ENCODE assay signal across 8 cellular contexts in the genomic region with DNA sequence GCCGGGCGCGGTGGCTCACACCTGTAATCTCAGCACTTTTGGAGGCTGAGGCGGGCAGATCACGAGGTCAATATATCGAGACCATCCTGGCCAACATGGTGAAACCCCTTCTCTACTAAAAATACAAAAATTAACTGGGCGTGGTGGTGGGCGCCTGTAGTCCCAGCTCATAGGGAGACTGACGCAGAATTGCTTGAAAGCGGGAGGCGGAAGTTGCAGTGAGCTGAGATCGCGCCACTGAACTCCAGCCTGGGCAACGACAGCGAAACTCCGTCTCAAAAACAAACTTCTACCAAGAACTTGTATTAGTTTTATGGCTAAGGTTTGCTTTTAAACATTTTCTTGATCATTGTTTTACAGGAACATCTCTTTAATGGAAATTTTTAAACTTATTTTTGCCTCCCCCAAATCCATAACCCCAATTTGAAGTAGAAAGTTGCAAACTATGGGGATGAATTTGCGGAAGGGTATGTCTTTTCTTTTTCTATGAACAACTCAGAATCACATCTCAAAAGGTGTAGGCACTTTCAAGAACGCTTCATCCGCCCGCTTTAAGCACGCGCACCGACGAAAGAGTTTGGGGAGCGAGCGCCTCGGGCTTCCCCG. TPM values are rescaled to one million over a fixed set of nuclear protein-coding genes. Genes with fewer than 3 reads are reported as not detected.
DNase-seq lines count a peak whose midpoint lies in the region; ATAC-seq and TF ChIP-seq lines count a peak whose summit lies in the region.

No MANE protein-coding gene starts in this region.

- no CpG with 5 or more reads among the region's 28 CpGs for WGBS in iPS DF 6.9 (ENCODE audit: insufficient coverage, insufficient read length)

- H3K4me3 ChIP-seq in iPS DF 6.9 (ENCODE audit: low read length): peak overlapping the region; percentile 32; the same call in 1 of the 2 replicates

- H3K27ac ChIP-seq in iPS DF 6.9 (ENCODE audit: low read length): no peak overlapping the region

- no peak for ATAC-seq in activated T-helper 17 cell treated with anti-CD3 and anti-CD28 coated beads, Interleukin-2, amount 50 U/mL, for 72 hours (replicated peaks)
- ATAC-seq in stimulated activated memory B cell treated with anti-CD40 and anti-IgM and Interleukin-4, amounts not matched to agents 10 μg/mL and 1 μg/mL and 100 μg/mL, for 72 hours: no peak
- ATAC-seq in HG03432 (IDR thresholded peaks at IDR 0.05; ENCODE audit: unreplicated experiment): no peak

- H3K36me3 Mint-ChIP-seq in HFFc6 (ENCODE audit: low read depth): peaks cover 6% of the 10 kb centered on the region; the same call in 1 of the 2 replicates
- no peaks in the 10 kb centered on the region for H3K36me3 Mint-ChIP-seq in activated T-helper 17 cell treated with anti-CD3 and anti-CD28 coated beads, Interleukin-2, amount 50 U/mL, for 72 hours (ENCODE audit: low read depth)
- H3K36me3 Mint-ChIP-seq in stimulated activated memory B cell treated with anti-CD40 and anti-IgM and Interleukin-4, amounts not matched to agents 10 μg/mL and 1 μg/mL and 100 μg/mL, for 72 hours: no peaks in the 10 kb centered on the region

- peak overlapping the region; percentile 55; the same call in 1 of the 2 replicates for H3K27ac Mint-ChIP-seq in HFFc6
- H3K27ac Mint-ChIP-seq in activated T-helper 17 cell treated with anti-CD3 and anti-CD28 coated beads, Interleukin-2, amount 50 U/mL, for 72 hours: peak overlapping the region; percentile 85
- peak overlapping the region; percentile 89 for H3K27ac Mint-ChIP-seq in stimulated activated memory B cell treated with anti-CD40 and anti-IgM and Interleukin-4, amounts not matched to agents 10 μg/mL and 1 μg/mL and 100 μg/mL, for 72 hours

- H3K4me1 Mint-ChIP-seq in HFFc6 (ENCODE audit: low read depth): peaks cover 11% of the 10 kb centered on the region
- no peaks in the 10 kb centered on the region for H3K4me1 Mint-ChIP-seq in activated T-helper 17 cell treated with anti-CD3 and anti-CD28 coated beads, Interleukin-2, amount 50 U/mL, for 72 hours
- peaks cover 40% of the 10 kb centered on the region for H3K4me1 Mint-ChIP-seq in stimulated activated memory B cell treated with anti-CD40 and anti-IgM and Interleukin-4, amounts not matched to agents 10 μg/mL and 1 μg/mL and 100 μg/mL, for 72 hours

- DNase-seq in HFFc6 (no peak), iPS DF 6.9 (ENCODE audit: low read depth, low spot score) (no peak), inferior parietal cortex (ENCODE audit: extremely low spot score) (no peak), HuH-7 (ENCODE audit: low spot score) (no peak), iPS-NIHi11 (ENCODE audit: low spot score) (no peak)

- H3K36me3 ChIP-seq in iPS DF 6.9 (ENCODE audit: control insufficient read depth, insufficient read depth, low read length): no peaks in the 10 kb centered on the region

- H3K4me3 Mint-ChIP-seq in HFFc6: peak overlapping the region; percentile 57; the same call in 1 of the 2 replicates
- peak overlapping the region; percentile 67 for H3K4me3 Mint-ChIP-seq in activated T-helper 17 cell treated with anti-CD3 and anti-CD28 coated beads, Interleukin-2, amount 50 U/mL, for 72 hours
- H3K4me3 Mint-ChIP-seq in stimulated activated memory B cell treated with anti-CD40 and anti-IgM and Interleukin-4, amounts not matched to agents 10 μg/mL and 1 μg/mL and 100 μg/mL, for 72 hours: peak overlapping the region; percentile 79

- no peak for TF ChIP-seq CTCF in HFFc6 (IDR thresholded peaks at IDR 0.05)

- H3K9me3 ChIP-seq in iPS DF 6.9 (ENCODE audit: control insufficient read depth, insufficient read depth, low read length): no peaks in the 10 kb centered on the region

- no peaks in the 10 kb centered on the region for H3K9me3 Mint-ChIP-seq in HFFc6
- no peaks in the 10 kb centered on the region for H3K9me3 Mint-ChIP-seq in activated T-helper 17 cell treated with anti-CD3 and anti-CD28 coated beads, Interleukin-2, amount 50 U/mL, for 72 hours
- H3K9me3 Mint-ChIP-seq in stimulated activated memory B cell treated with anti-CD40 and anti-IgM and Interleukin-4, amounts not matched to agents 10 μg/mL and 1 μg/mL and 100 μg/mL, for 72 hours: peaks cover 4% of the 10 kb centered on the region

- no peaks in the 10 kb centered on the region; the same call in 1 of the 2 replicates for H3K27me3 Mint-ChIP-seq in HFFc6 (ENCODE audit: insufficient read depth)
- H3K27me3 Mint-ChIP-seq in activated T-helper 17 cell treated with anti-CD3 and anti-CD28 coated beads, Interleukin-2, amount 50 U/mL, for 72 hours: no peaks in the 10 kb centered on the region
- H3K27me3 Mint-ChIP-seq in stimulated activated memory B cell treated with anti-CD40 and anti-IgM and Interleukin-4, amounts not matched to agents 10 μg/mL and 1 μg/mL and 100 μg/mL, for 72 hours: no peaks in the 10 kb centered on the region

- H3K27me3 ChIP-seq in iPS DF 6.9 (ENCODE audit: control insufficient read depth, insufficient read depth, low read length): no peaks in the 10 kb centered on the region

- peaks cover 11% of the 10 kb centered on the region; the same call in 1 of the 2 replicates for H3K4me1 ChIP-seq in iPS DF 6.9 (ENCODE audit: control insufficient read depth, insufficient read depth, low read length)

RNA-seq across cellular contexts. Expression of a gene that starts 46.8 kb away (rescaled TPM):
- 100 to 1,000 TPM; 467 to 853 (median 787) TPM for total RNA-seq in HFFc6 (2021; fragmentation: NEBNext Ultra II Directional; extraction: Animal tissue kit (Norgen Biotek cat#: 25700))
- total RNA-seq in activated T-helper 17 cell treated with anti-CD3 and anti-CD28 coated beads, Interleukin-2, amount 50 U/mL, for 72 hours: 1,000 to 10,000 TPM; 1,439 to 1,845 TPM
